ENCODE assay signal across 22 cellular contexts in genomic region chr3:1269808-1270207, GRCh38.
"Had no signal": no experiment of that assay in that cellular context is flagged by ENCODE, and none has a peak within 500 bp of the region (broad histone marks: within the 10 kb centered on the region; RNA-seq: fewer than 3 reads in every experiment).

No MANE protein-coding gene starts in this region.

- H3K4me1 ChIP-seq: SJSA1 had no signal

- H3K27me3 ChIP-seq: MG63, SJSA1 had no signal

- H3K36me3 ChIP-seq: MG63, SJSA1 had no signal

- H3K9me3 ChIP-seq: MG63, SJSA1 had no signal

- H3K27ac ChIP-seq: SJSA1 had no signal

- FAIRE-seq: RCC 7860 had no signal

- H3K4me3 ChIP-seq: MG63, SJSA1 had no signal

- DNase-seq: IMR-90, Karpas-422, KG1, MG63, NCI-H1092, NCI-H1105 treated with DMSO at 0.1 percent for 48 hours, NCI-H1417 treated with DMSO at 0.1 percent for 48 hours, NCI-H146, NCI-H1694 treated with DMSO at 0.1 percent for 48 hours, NCI-H1930, NCI-H2081, NCI-H2107, NCI-H2227 treated with DMSO at 0.1 percent for 48 hours, NCI-H524, NCI-H526 treated with DMSO at 0.1 percent for 48 hours, NCI-H748 treated with DMSO at 0.1 percent for 48 hours, Right ventricle myocardium superior, RPMI8226, SIG-M5, SW 1271 had no signal
